ENCODE assay signal across 8 cellular contexts in the genomic region with DNA sequence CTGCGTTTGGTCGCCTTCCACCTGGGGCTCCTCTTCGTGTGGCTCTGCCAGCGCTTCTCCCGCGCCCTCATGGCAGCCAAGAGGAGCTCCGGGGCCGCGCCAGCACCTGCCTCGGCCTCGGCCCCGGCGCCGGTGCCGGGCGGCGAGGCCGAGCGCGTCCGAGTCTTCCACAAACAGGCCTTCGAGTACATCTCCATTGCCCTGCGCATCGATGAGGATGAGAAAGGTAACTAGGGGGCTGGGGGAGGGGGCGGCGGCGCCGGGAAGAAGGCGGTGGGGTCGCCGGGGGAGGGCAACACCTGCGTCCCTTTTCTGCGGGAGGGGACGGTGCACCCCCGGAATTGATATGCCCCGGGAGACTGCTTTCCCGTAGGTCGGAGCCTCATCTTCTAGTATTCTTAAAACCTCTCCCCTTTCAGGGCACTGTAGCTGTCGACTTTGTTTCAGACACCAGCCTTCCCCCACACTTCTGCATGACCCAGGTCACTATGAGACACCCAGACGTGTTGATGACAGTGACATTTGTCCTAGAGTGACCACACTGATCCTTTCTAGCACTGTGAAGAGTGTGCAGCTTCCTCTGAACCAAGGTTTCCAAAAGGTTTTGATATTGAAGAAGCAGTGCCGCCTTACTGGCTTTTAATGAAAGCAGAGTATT. TPM values are rescaled to one million over a fixed set of nuclear protein-coding genes. Genes with fewer than 3 reads are reported as not detected.
DNase-seq lines count a peak whose midpoint lies in the region; ATAC-seq and TF ChIP-seq lines count a peak whose summit lies in the region.

No MANE protein-coding gene starts in this region.

- DNase-seq in activated naive CD4-positive, alpha-beta T cell treated with anti-CD3 and anti-CD28 coated beads, Interleukin-2, amount 50 U/mL, for 16 hours = no peak
- DNase-seq in RWPE2 (ENCODE audit: low spot score) = no peak
- peak; percentile 38 for DNase-seq in medulla oblongata (ENCODE audit: extremely low spot score)

- H3K9me3 ChIP-seq in RWPE2 (ENCODE audit: severe bottlenecking) (no peaks in the 10 kb centered on the region), thymus (ENCODE audit: control insufficient read depth) (no peaks in the 10 kb centered on the region)

- peak overlapping the region; percentile 94 for H3K27ac Mint-ChIP-seq in activated naive CD4-positive, alpha-beta T cell treated with anti-CD3 and anti-CD28 coated beads, Interleukin-2, amount 50 U/mL, for 24 hours

- H3K27me3 ChIP-seq in RWPE2 (ENCODE audit: insufficient read depth, poor library complexity, severe bottlenecking) = no peaks in the 10 kb centered on the region
- no peaks in the 10 kb centered on the region for H3K27me3 ChIP-seq in thymus (ENCODE audit: control insufficient read depth, insufficient read depth)

- H3K4me1 ChIP-seq in RWPE2 (ENCODE audit: insufficient read depth, poor library complexity, severe bottlenecking) (peaks cover 4% of the 10 kb centered on the region), thymus (ENCODE audit: control insufficient read depth, insufficient read depth, low read length) (peaks cover 2% of the 10 kb centered on the region)

- H3K27ac ChIP-seq in RWPE2 (ENCODE audit: poor library complexity, severe bottlenecking) (peak overlapping the region; percentile 61), cingulate gyrus (ENCODE audit: low read depth, low read length) (peak overlapping the region; percentile 65), thymus (ENCODE audit: low read depth) (peak overlapping the region; percentile 91)

- H3K27me3 Mint-ChIP-seq in activated naive CD4-positive, alpha-beta T cell treated with anti-CD3 and anti-CD28 coated beads, Interleukin-2, amount 50 U/mL, for 24 hours = no peaks in the 10 kb centered on the region

- peak overlapping the region; percentile 96 for H3K4me3 Mint-ChIP-seq in activated naive CD4-positive, alpha-beta T cell treated with anti-CD3 and anti-CD28 coated beads, Interleukin-2, amount 50 U/mL, for 24 hours

- peak overlapping the region; percentile 71 for H3K4me3 ChIP-seq in RWPE2 (ENCODE audit: severe bottlenecking)
- H3K4me3 ChIP-seq in thymus (ENCODE audit: low read length) = peak overlapping the region; percentile 76

- under 1% methylated on average over 41 of the region's 41 CpGs for WGBS in thymus

- peaks cover 35% of the 10 kb centered on the region for H3K4me1 Mint-ChIP-seq in activated naive CD4-positive, alpha-beta T cell treated with anti-CD3 and anti-CD28 coated beads, Interleukin-2, amount 50 U/mL, for 24 hours

- no peak for TF ChIP-seq CTCF in RWPE2 (IDR thresholded peaks at IDR 0.05; ENCODE audit: poor library complexity, severe bottlenecking)

- no peaks in the 10 kb centered on the region for H3K9me3 Mint-ChIP-seq in activated naive CD4-positive, alpha-beta T cell treated with anti-CD3 and anti-CD28 coated beads, Interleukin-2, amount 50 U/mL, for 24 hours

- ATAC-seq in HG03045 (IDR thresholded peaks at IDR 0.05; ENCODE audit: unreplicated experiment) = peak; percentile 5
- no peak; the same call in 2 of the 3 replicates for ATAC-seq in RWPE2 (ENCODE audit: low read depth)
- ATAC-seq in HG03175 (IDR thresholded peaks at IDR 0.05; ENCODE audit: unreplicated experiment) = no peak

- H3K36me3 ChIP-seq in RWPE2 (ENCODE audit: low read depth) (no peaks in the 10 kb centered on the region), thymus (ENCODE audit: control insufficient read depth, insufficient read depth) (no peaks in the 10 kb centered on the region)

- H3K36me3 Mint-ChIP-seq in activated naive CD4-positive, alpha-beta T cell treated with anti-CD3 and anti-CD28 coated beads, Interleukin-2, amount 50 U/mL, for 24 hours = no peaks in the 10 kb centered on the region

RNA-seq across cellular contexts. Expression of gene SPAST, which starts 0.8 kb away (rescaled TPM):
- polyA plus RNA-seq in thymus = 12.7 TPM

RNA-seq across cellular contexts. Expression of gene DPY30, which starts 24.5 kb away (rescaled TPM):
- polyA plus RNA-seq in thymus = 147 TPM

RNA-seq across cellular contexts. Expression of gene MEMO1, which starts 53.3 kb away (rescaled TPM):
- polyA plus RNA-seq in thymus = 62.0 TPM
